17 cellular contexts compared by ENCODE assay signal in the genomic region with DNA sequence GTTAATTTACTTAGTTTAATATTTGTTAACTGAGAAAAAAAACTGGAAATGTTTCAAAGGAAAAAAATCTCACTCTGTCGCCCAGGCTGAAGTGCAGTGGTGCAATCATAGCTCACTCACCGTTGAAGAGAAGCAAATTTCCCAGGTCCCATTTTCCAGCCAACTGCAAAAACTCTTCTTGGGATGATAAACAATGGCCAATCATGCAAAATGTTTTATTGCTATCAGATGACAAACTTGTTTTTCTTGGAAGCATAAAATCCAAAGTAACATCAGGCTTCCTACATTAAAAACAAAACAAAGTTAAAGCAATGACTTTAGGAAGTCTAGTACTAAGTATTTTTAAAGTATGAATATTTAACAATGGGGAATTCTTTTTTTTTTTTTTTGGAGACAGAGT.
A peak's percentile ranks its signal among the peaks of the same experiment; 100 is the strongest.
DNase-seq lines count a peak whose midpoint lies in the region; ATAC-seq and TF ChIP-seq lines count a peak whose summit lies in the region.
"Had no signal": no experiment of that assay in that cellular context is flagged by ENCODE, and none has a peak within 500 bp of the region (broad histone marks: within the 10 kb centered on the region; RNA-seq: fewer than 3 reads in every experiment).

No MANE protein-coding gene starts in this region.

- H3K27ac ChIP-seq in VCaP (peak overlapping the region; percentile 23; the same call in 1 of the 2 replicates), substantia nigra (ENCODE audit: low read depth, low read length, poor library complexity, severe bottlenecking) (no peak overlapping the region)
- H3K27ac ChIP-seq: PC-9 had no signal

- peak; percentile 44 for ATAC-seq in left lobe of liver

- no peaks in the 10 kb centered on the region for H3K9me3 Mint-ChIP-seq in endothelial cell (ENCODE audit: unreplicated experiment)
- no peaks in the 10 kb centered on the region for H3K9me3 Mint-ChIP-seq in immature natural killer cell
- H3K9me3 Mint-ChIP-seq: CD4-positive, alpha-beta memory T cell; HFFc6 had no signal

- peak; percentile 11 for DNase-seq in AG09319 (ENCODE audit: extremely low read depth, low read depth)
- DNase-seq in fibroblast of gingiva (ENCODE audit: low read depth) = peak; percentile 6
- DNase-seq in left lobe of liver (ENCODE audit: low spot score) = no peak
- no peak for DNase-seq in stimulated activated naive CD4-positive, alpha-beta T cell (lab: John Stamatoyannopoulos, UW)
- DNase-seq in endothelial cell (ENCODE audit: low spot score) = no peak
- no peak for DNase-seq in immature natural killer cell
- no peak for DNase-seq in substantia nigra (lab: John Stamatoyannopoulos, UW)
- DNase-seq: 8988T; Calu3; CD4-positive, alpha-beta memory T cell; HFFc6; NCI-H1417 treated with DMSO at 0.1 percent for 48 hours; NCI-H1930; NCI-H226; NCI-H526; PC-9 had no signal

- H3K4me3 Mint-ChIP-seq in endothelial cell (ENCODE audit: unreplicated experiment) (no peak overlapping the region), immature natural killer cell (no peak overlapping the region)
- H3K4me3 Mint-ChIP-seq: CD4-positive, alpha-beta memory T cell; HFFc6 had no signal

- H3K27me3 Mint-ChIP-seq in endothelial cell (ENCODE audit: unreplicated experiment) (no peaks in the 10 kb centered on the region), immature natural killer cell (ENCODE audit: low read depth in 3 of 3) (no peaks in the 10 kb centered on the region)
- H3K27me3 Mint-ChIP-seq: CD4-positive, alpha-beta memory T cell had no signal

- H3K4me1 Mint-ChIP-seq in endothelial cell (ENCODE audit: unreplicated experiment) (no peaks in the 10 kb centered on the region), immature natural killer cell (no peaks in the 10 kb centered on the region)
- H3K4me1 Mint-ChIP-seq: CD4-positive, alpha-beta memory T cell had no signal

- TF ChIP-seq CTCF in AG09319 (IDR thresholded peaks at IDR 0.05; ENCODE audit: low read depth, low read length) (no peak), VCaP (conservative IDR thresholded peaks at IDR 0.05) (no peak), endothelial cell (IDR thresholded peaks at IDR 0.05; ENCODE audit: unreplicated experiment) (no peak)

- H3K36me3 Mint-ChIP-seq in endothelial cell (ENCODE audit: low read depth, unreplicated experiment) = no peaks in the 10 kb centered on the region
- peaks cover 0 to 18% (median 17%) of the 10 kb centered on the region in 3 donors for H3K36me3 Mint-ChIP-seq in immature natural killer cell

- H3K27ac Mint-ChIP-seq in endothelial cell (ENCODE audit: unreplicated experiment) = no peak overlapping the region
- no peak overlapping the region for H3K27ac Mint-ChIP-seq in immature natural killer cell
- H3K27ac Mint-ChIP-seq: CD4-positive, alpha-beta memory T cell had no signal

Comparison
In these comparisons a context has a peak if more than half of its experiments do, and no peak if none do; other contexts are left out.
1. DNase-seq: peak in AG09319 (single experiment) and fibroblast of gingiva (single experiment); none in left lobe of liver (single experiment), stimulated activated naive CD4-positive, alpha-beta T cell (0 of 6), endothelial cell (single experiment), immature natural killer cell (0 of 3) and substantia nigra (0 of 49).